32 cellular contexts compared by ENCODE assay signal in the genomic region with DNA sequence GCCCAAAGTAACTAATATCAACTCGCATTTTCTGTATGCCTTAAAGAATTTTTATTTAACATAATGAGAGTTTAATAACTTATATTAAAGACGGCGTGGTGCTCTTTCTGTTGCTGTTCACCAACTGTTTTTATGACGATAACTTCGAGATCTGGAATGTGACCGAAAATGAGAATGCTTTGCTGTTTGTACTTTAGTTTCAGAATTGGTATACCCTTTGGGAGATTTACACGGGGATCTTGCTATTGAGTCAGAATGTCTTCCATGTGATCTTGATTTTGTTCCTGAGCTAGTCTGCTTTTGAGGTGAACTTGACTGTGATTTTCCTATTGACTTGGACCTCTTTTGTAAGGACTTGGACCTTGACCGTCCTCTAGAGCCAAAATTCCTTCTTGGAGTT.
DNase-seq lines count a peak whose midpoint lies in the region; ATAC-seq lines count a peak whose summit lies in the region.
"Had no signal": no experiment of that assay in that cellular context is flagged by ENCODE, and none has a peak within 500 bp of the region (broad histone marks: within the 10 kb centered on the region; RNA-seq: fewer than 3 reads in every experiment).

No MANE protein-coding gene starts in this region.

- no peaks in the 10 kb centered on the region for H3K9me3 Mint-ChIP-seq in stimulated activated naive CD8-positive, alpha-beta T cell treated with anti-CD3 and anti-CD28 coated beads, Interleukin-15, amount 100 ng/mL, for 72 hours
- H3K9me3 Mint-ChIP-seq: activated naive CD4-positive, alpha-beta T cell treated with anti-CD3 and anti-CD28 coated beads, Interleukin-2, amount 50 U/mL, for 24 hours; activated T-helper 2 cell treated with anti-CD3 and anti-CD28 coated beads, Interferon-gamma antibody, Interleukin-2, Interleukin-4, amounts not matched to agents 10 μg/mL and 5 μg/mL and 100 μg/mL, durations not matched to agents 14 hours and 24 hours and 36 hours; HFFc6; mesothelial cell of epicardium had no signal

- H3K9ac ChIP-seq in SK-N-MC (ENCODE audit: insufficient read length) = no peak overlapping the region
- H3K9ac ChIP-seq: BLaER1 treated with 17β-estradiol and CSF1 and Interleukin-3, amounts not matched to agents 10 nM and 100 nM had no signal

- H3K36me3 ChIP-seq in SK-N-MC (ENCODE audit: insufficient read depth, low read length) = peaks cover 16% of the 10 kb centered on the region
- H3K36me3 ChIP-seq: BLaER1 treated with 17β-estradiol and CSF1 and Interleukin-3, amounts not matched to agents 10 nM and 100 nM; breast epithelium; esophagus squamous epithelium; prostate gland; right lobe of liver; SJSA1; tibial nerve had no signal

- ATAC-seq in stimulated activated naive CD8-positive, alpha-beta T cell treated with anti-CD3 and anti-CD28 coated beads, Interleukin-15, Interleukin-2, amounts not matched to agents 100 U/mL and 50 U/mL, for 24 hours = peak; percentile 52
- no peak for ATAC-seq in stimulated activated naive CD8-positive, alpha-beta T cell treated with anti-CD3 and anti-CD28 coated beads, Interleukin-15, amount 100 ng/mL, for 72 hours
- ATAC-seq in HG02870 (IDR thresholded peaks at IDR 0.05; ENCODE audit: unreplicated experiment) = peak; percentile 82
- ATAC-seq: foreskin keratinocyte, heart right ventricle, left ventricle myocardium superior had no signal

- H3K27me3 Mint-ChIP-seq in stimulated activated naive CD8-positive, alpha-beta T cell treated with anti-CD3 and anti-CD28 coated beads, Interleukin-15, amount 100 ng/mL, for 72 hours = no peaks in the 10 kb centered on the region
- H3K27me3 Mint-ChIP-seq: activated naive CD4-positive, alpha-beta T cell treated with anti-CD3 and anti-CD28 coated beads, Interleukin-2, amount 50 U/mL, for 24 hours had no signal

- H3K4me1 Mint-ChIP-seq in stimulated activated naive CD8-positive, alpha-beta T cell treated with anti-CD3 and anti-CD28 coated beads, Interleukin-15, amount 100 ng/mL, for 72 hours = no peaks in the 10 kb centered on the region
- H3K4me1 Mint-ChIP-seq: activated naive CD4-positive, alpha-beta T cell treated with anti-CD3 and anti-CD28 coated beads, Interleukin-2, amount 50 U/mL, for 24 hours; mesothelial cell of epicardium had no signal

- no peaks in the 10 kb centered on the region for H3K9me3 ChIP-seq in SK-N-MC (ENCODE audit: low read depth, low read length)
- H3K9me3 ChIP-seq: BLaER1 treated with 17β-estradiol and CSF1 and Interleukin-3, amounts not matched to agents 10 nM and 100 nM; breast epithelium; esophagus squamous epithelium; heart right ventricle; prostate gland; right lobe of liver; SJSA1; tibial nerve had no signal

- H3K4me3 ChIP-seq in SK-N-MC = no peak overlapping the region
- H3K4me3 ChIP-seq: BLaER1 treated with 17β-estradiol and CSF1 and Interleukin-3, amounts not matched to agents 10 nM and 100 nM; breast epithelium; dorsolateral prefrontal cortex; esophagus squamous epithelium; heart right ventricle; prostate gland; right lobe of liver; SJSA1; tibial nerve had no signal

- no peak overlapping the region for H3K4me3 Mint-ChIP-seq in stimulated activated naive CD8-positive, alpha-beta T cell treated with anti-CD3 and anti-CD28 coated beads, Interleukin-15, amount 100 ng/mL, for 72 hours
- H3K4me3 Mint-ChIP-seq: activated naive CD4-positive, alpha-beta T cell treated with anti-CD3 and anti-CD28 coated beads, Interleukin-2, amount 50 U/mL, for 24 hours; HFFc6; mesothelial cell of epicardium had no signal

- DNase-seq in stimulated activated naive CD8-positive, alpha-beta T cell treated with anti-CD3 and anti-CD28 coated beads, Interleukin-15, Interleukin-2, amounts not matched to agents 100 U/mL and 50 U/mL, for 24 hours = no peak
- DNase-seq in stimulated activated naive CD8-positive, alpha-beta T cell treated with anti-CD3 and anti-CD28 coated beads, Interleukin-15, amount 100 ng/mL, for 72 hours = no peak
- no peak for DNase-seq in SK-N-MC (ENCODE audit: low read depth, low spot score)
- DNase-seq in medulla oblongata (ENCODE audit: extremely low spot score) = no peak
- DNase-seq in NCI-H69 (lab: John Stamatoyannopoulos, UW) = no peak
- DNase-seq in DMS153 (lab: John Stamatoyannopoulos, UW) = no peak
- DNase-seq: activated CD4-positive, alpha-beta T cell treated with anti-CD3 and anti-CD28 coated beads, Interleukin-2, amount 50 U/mL, for 1 hour; activated CD8-positive, alpha-beta memory T cell treated with anti-CD3 and anti-CD28 coated beads, Interleukin-2, amount 50 U/mL, for 4 hours; anterior cingulate cortex; dorsolateral prefrontal cortex; esophagus squamous epithelium; foreskin keratinocyte; GOT3; heart right ventricle; HFFc6; kidney; left ventricle myocardium superior; NCI-H446; NCI-H774; right lobe of liver; RPMI8226; stimulated activated CD4-positive, alpha-beta T cell treated with anti-CD3 and anti-CD28 coated beads, Interleukin-12 subunit alpha, Interleukin-12 subunit beta, amount 100 ng/mL, for 4 hours; stimulated activated CD4-positive, alpha-beta T cell treated with anti-CD3 and anti-CD28 coated beads, Interleukin-2, amount 100 ng/mL, for 48 hours had no signal

- H3K27ac Mint-ChIP-seq in stimulated activated naive CD8-positive, alpha-beta T cell treated with anti-CD3 and anti-CD28 coated beads, Interleukin-15, amount 100 ng/mL, for 72 hours = no peak overlapping the region
- H3K27ac Mint-ChIP-seq: activated naive CD4-positive, alpha-beta T cell treated with anti-CD3 and anti-CD28 coated beads, Interleukin-2, amount 50 U/mL, for 24 hours; activated T-helper 2 cell treated with anti-CD3 and anti-CD28 coated beads, Interferon-gamma antibody, Interleukin-2, Interleukin-4, amounts not matched to agents 10 μg/mL and 5 μg/mL and 100 μg/mL, durations not matched to agents 14 hours and 24 hours and 36 hours; HFFc6; mesothelial cell of epicardium had no signal

- H3K27ac ChIP-seq in SK-N-MC = peak overlapping the region; percentile 39; the same call in 1 of the 2 replicates
- H3K27ac ChIP-seq: BLaER1 treated with 17β-estradiol and CSF1 and Interleukin-3, amounts not matched to agents 10 nM and 100 nM; breast epithelium; dorsolateral prefrontal cortex; esophagus squamous epithelium; foreskin keratinocyte; heart right ventricle; prostate gland; right lobe of liver; SJSA1; tibial nerve had no signal
